Comparison of ENCODE assay signal across 8 cellular contexts in genomic region chr12:56007148-56007891, GRCh38. TPM values are rescaled to one million over a fixed set of nuclear protein-coding genes. Genes with fewer than 3 reads are reported as not detected.
DNase-seq lines count a peak whose midpoint lies in the region; ATAC-seq and TF ChIP-seq lines count a peak whose summit lies in the region.

No MANE protein-coding gene starts in this region.

- TSS peak; percentile 38 for BruUV-seq in Caco-2 (replicated peaks; lab: Mats Ljungman, UMichigan)

- H3K9me3 ChIP-seq in Caco-2, result no peaks in the 10 kb centered on the region

- H3K27ac Mint-ChIP-seq in Caco-2 (ENCODE audit: unreplicated experiment) (peak overlapping the region; percentile 93), nephron (peak overlapping the region; percentile 98 to 99 (median 99))

- TF ChIP-seq CTCF in Caco-2 (IDR thresholded peaks at IDR 0.05; ENCODE audit: insufficient read depth in 1 of 2, low read depth in 1 of 2, low read length in 1 of 2, severe bottlenecking in 1 of 2, unreplicated experiment in 1 of 2) (no peak), fibroblast of villous mesenchyme (IDR thresholded peaks at IDR 0.05; ENCODE audit: insufficient read depth, low read depth, low read length) (no peak), nephron (IDR thresholded peaks at IDR 0.05; ENCODE audit: unreplicated experiment in 3 of 3) (no peak)

- H3K4me1 ChIP-seq in Caco-2, result peaks cover 53% of the 10 kb centered on the region

- CTCF ChIA-PET in Caco-2 (lab: Charles Lee), result interaction anchor here (0.6 to 2.0 kb wide), 7 partner anchors 10 to 112 kb away, joined by 3 to 18 read pairs (median 5); partner anchors contain the start of genes IKZF4, PA2G4 and SUOX

- peaks cover 5% of the 10 kb centered on the region for H3K36me3 ChIP-seq in Caco-2 (ENCODE audit: control insufficient read depth, insufficient read depth, low read length)

- peak overlapping the region; percentile 93 for H3K4me3 Mint-ChIP-seq in Caco-2 (ENCODE audit: unreplicated experiment)
- peak overlapping the region; percentile 88 to 93 (median 90) for H3K4me3 Mint-ChIP-seq in nephron

- H3K27me3 Mint-ChIP-seq in Caco-2 (ENCODE audit: insufficient read depth, unreplicated experiment) (no peaks in the 10 kb centered on the region), nephron (ENCODE audit: low read depth) (no peaks in the 10 kb centered on the region)

- POLR2A ChIA-PET in Caco-2 (lab: Charles Lee), result interaction anchor here (0.6 to 1.8 kb wide), 7 partner anchors 10 to 326 kb away, joined by 3 to 13 read pairs (median 5); partner anchors contain the start of genes ESYT1, PA2G4, RAB5B and SUOX

- H3K36me3 Mint-ChIP-seq in Caco-2 (ENCODE audit: insufficient read depth, unreplicated experiment) (peaks cover 43% of the 10 kb centered on the region), nephron (ENCODE audit: low read depth) (peaks cover 25% of the 10 kb centered on the region)

- peaks cover 59% of the 10 kb centered on the region for H3K4me1 Mint-ChIP-seq in Caco-2 (ENCODE audit: low read depth, unreplicated experiment)
- H3K4me1 Mint-ChIP-seq in nephron, result peaks cover 43% of the 10 kb centered on the region

- H3K4me3 ChIP-seq in Caco-2 (ENCODE audit: low read depth, low read length), result peak overlapping the region; percentile 52
- peak overlapping the region; percentile 72 for H3K4me3 ChIP-seq in fibroblast of villous mesenchyme (ENCODE audit: low read depth, low read length)

- intact Hi-C loops in Caco-2 (cut with micrococcal nuclease; ENCODE audit: unreplicated experiment), result loop anchor here (1.0 kb wide), 1 partner anchor 10 kb away; the partner anchor contains the start of gene SUOX

- ATAC-seq in GM21529 (IDR thresholded peaks at IDR 0.05; ENCODE audit: unreplicated experiment), result peak; percentile 68

- DNase-seq in Caco-2 (peak; percentile 92 to 96), LoVo (ENCODE audit: low spot score) (peak; percentile 94), SHP77 (lab: John Stamatoyannopoulos, UW) (peak; percentile 85 to 93), fibroblast of villous mesenchyme (ENCODE audit: low read depth) (peak; percentile 84)
- DNase-seq in activated effector memory CD4-positive, alpha-beta T cell treated with anti-CD3 and anti-CD28 coated beads, Interleukin-2, amount 50 U/mL, for 16 hours, result peak; percentile 89
- peak; percentile 75 for DNase-seq in stimulated activated naive CD4-positive, alpha-beta T cell treated with Interleukin-2 at 50 U/mL for 16 hours (lab: John Stamatoyannopoulos, UW)

- H3K9me3 Mint-ChIP-seq in Caco-2 (ENCODE audit: unreplicated experiment) (no peaks in the 10 kb centered on the region), nephron (no peaks in the 10 kb centered on the region)

- no peaks in the 10 kb centered on the region for H3K27me3 ChIP-seq in Caco-2 (replicated peaks; ENCODE audit: control insufficient read depth, insufficient read depth, low read length)

RNA-seq across cellular contexts. Expression of gene SUOX, which starts 10.2 kb away (rescaled TPM):
- total RNA-seq in Caco-2 (2022), result 37.9 and 40.8 TPM in 2 replicates
- total RNA-seq in fibroblast of villous mesenchyme, result 13.5 and 17.3 TPM in 2 replicates

RNA-seq across cellular contexts. Expression of gene IKZF4, which starts 13.5 kb away (rescaled TPM):
- total RNA-seq in Caco-2 (2022) (15.6 and 15.7 TPM in 2 replicates), fibroblast of villous mesenchyme (1.3 and 3.5 TPM in 2 replicates)

RNA-seq across cellular contexts. Expression of gene RAB5B, which starts 33.4 kb away (rescaled TPM):
- total RNA-seq in Caco-2 (2022), result 98.4 and 107 TPM in 2 replicates
- 70.9 and 111 TPM in 2 replicates for total RNA-seq in fibroblast of villous mesenchyme

RNA-seq across cellular contexts. Expression of gene RPS26, which starts 34.4 kb away (rescaled TPM):
- total RNA-seq in Caco-2 (2022) (50.2 and 60.4 TPM in 2 replicates), fibroblast of villous mesenchyme (197 and 313 TPM in 2 replicates)

RNA-seq across cellular contexts. Expression of gene CDK2, which starts 40.7 kb away (rescaled TPM):
- total RNA-seq in Caco-2 (2022), result 103 and 110 TPM in 2 replicates
- 32.2 and 51.4 TPM in 2 replicates for total RNA-seq in fibroblast of villous mesenchyme

Comparison
In these comparisons a context has a peak if more than half of its experiments do, and no peak if none do; other contexts are left out.
1. Peak in every context shown above with its lines: DNase-seq, ATAC-seq and H3K4me3 ChIP-seq.